19 cellular contexts compared by ENCODE assay signal in genomic region chr2:18492721-18493120, GRCh38.
"Had no signal": no experiment of that assay in that cellular context is flagged by ENCODE, and none has a peak within 500 bp of the region (broad histone marks: within the 10 kb centered on the region; RNA-seq: fewer than 3 reads in every experiment).

No MANE protein-coding gene starts in this region.

- DNase-seq: dermis blood vessel endothelial cell; dorsolateral prefrontal cortex; effector CD4-positive, alpha-beta T cell; effector memory CD4-positive, alpha-beta T cell; foreskin fibroblast; foreskin melanocyte; gastrocnemius medialis; glutamatergic neuron; head of caudate nucleus; heart right ventricle; hippocampal formation; left cardiac atrium; left lung; left ventricle myocardium superior; lower lobe of right lung; mesenchymal stem cell; mucosa of descending colon had no signal

- H3K9me3 ChIP-seq: esophagus muscularis mucosa, gastrocnemius medialis, heart right ventricle, left lung, lower lobe of right lung, mucosa of descending colon had no signal

- H3K27me3 ChIP-seq: esophagus muscularis mucosa, gastrocnemius medialis, left lung had no signal

- H3K4me1 ChIP-seq: gastrocnemius medialis, heart right ventricle, left lung, lower lobe of right lung had no signal

- H3K36me3 ChIP-seq: esophagus muscularis mucosa, gastrocnemius medialis, heart right ventricle, left lung, lower lobe of right lung had no signal

- H3K27ac ChIP-seq: coronary artery, dorsolateral prefrontal cortex, esophagus muscularis mucosa, gastrocnemius medialis, heart right ventricle, left lung, lower lobe of right lung had no signal

- ATAC-seq: gastrocnemius medialis, heart right ventricle, left lung, left ventricle myocardium superior, lower lobe of right lung, mucosa of descending colon had no signal

- H3K4me3 ChIP-seq: coronary artery, dorsolateral prefrontal cortex, esophagus muscularis mucosa, gastrocnemius medialis, heart right ventricle, left lung, lower lobe of right lung, mucosa of descending colon had no signal
